Comparison of ENCODE assay signal across 14 cellular contexts in the genomic region with DNA sequence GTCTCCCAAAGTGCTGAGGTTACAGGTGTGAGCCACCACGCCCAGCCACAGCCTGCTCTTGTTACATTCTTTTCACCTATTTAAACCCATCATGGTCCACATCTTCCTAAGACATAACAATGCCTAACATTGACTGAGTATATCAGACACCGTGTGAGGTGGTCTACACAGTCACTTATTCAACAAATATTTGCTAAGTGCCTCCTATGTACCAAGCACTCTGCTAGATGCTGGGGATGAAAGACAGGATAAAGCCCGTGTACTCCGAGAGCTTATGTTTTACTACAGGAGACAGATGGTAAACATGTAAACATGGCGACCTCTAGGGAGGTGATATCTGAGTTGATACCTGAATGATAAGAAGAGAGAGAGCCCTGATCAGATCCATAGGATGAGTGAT. TPM values are rescaled to one million over a fixed set of nuclear protein-coding genes. Genes with fewer than 3 reads are reported as not detected.
DNase-seq lines count a peak whose midpoint lies in the region; ATAC-seq and TF ChIP-seq lines count a peak whose summit lies in the region.
"Had no signal": no experiment of that assay in that cellular context is flagged by ENCODE, and none has a peak within 500 bp of the region (broad histone marks: within the 10 kb centered on the region; RNA-seq: fewer than 3 reads in every experiment).

No MANE protein-coding gene starts in this region.

- H3K9me3 ChIP-seq in SU-DHL-6 (ENCODE audit: insufficient read depth, low read length) (no peaks in the 10 kb centered on the region), gastroesophageal sphincter (no peaks in the 10 kb centered on the region), thymus (ENCODE audit: control insufficient read depth) (no peaks in the 10 kb centered on the region), spleen (no peaks in the 10 kb centered on the region)

- H3K27me3 ChIP-seq in SU-DHL-6 (ENCODE audit: low read length) (no peaks in the 10 kb centered on the region), gastroesophageal sphincter (no peaks in the 10 kb centered on the region), thymus (ENCODE audit: control insufficient read depth, insufficient read depth) (no peaks in the 10 kb centered on the region), spleen (replicated peaks in 1 of 7) (no peaks in the 10 kb centered on the region)

- no peaks in the 10 kb centered on the region for H4K20me1 ChIP-seq in SU-DHL-6 (ENCODE audit: low read depth, low read length)

- H3K4me3 ChIP-seq in SU-DHL-6 (ENCODE audit: insufficient read depth, low read length, poor library complexity, severe bottlenecking) (no peak overlapping the region), gastroesophageal sphincter (no peak overlapping the region), thymus (ENCODE audit: low read length) (no peak overlapping the region), spleen (no peak overlapping the region)

- TF ChIP-seq POLR2A in gastroesophageal sphincter (IDR thresholded peaks at IDR 0.05): no peak
- no peak for TF ChIP-seq POLR2A in spleen (IDR thresholded peaks at IDR 0.05)

- H3K9ac ChIP-seq in SU-DHL-6 (ENCODE audit: low read length): no peak overlapping the region

- H3K9me2 ChIP-seq in SU-DHL-6 (replicated peaks; ENCODE audit: insufficient read depth, low read length): no peaks in the 10 kb centered on the region

- no peaks in the 10 kb centered on the region; the same call in 1 of the 2 replicates for H3F3A ChIP-seq in SU-DHL-6 (ENCODE audit: insufficient read depth)

- no peaks in the 10 kb centered on the region for H3K9me3 Mint-ChIP-seq in activated T-cell treated with anti-CD3 and anti-CD28 coated beads, Interleukin-2, amount 50 U/mL, for 24 hours

- H3K36me3 ChIP-seq in SU-DHL-6 (ENCODE audit: low read length): 0 out of 2 replicates have a peak, but pooled peaks cover 3% of the 10 kb centered on the region
- H3K36me3 ChIP-seq in gastroesophageal sphincter: peaks cover 0 to 44% of the 10 kb centered on the region in 2 donors
- H3K36me3 ChIP-seq in thymus (ENCODE audit: control insufficient read depth, insufficient read depth): peaks cover 53% of the 10 kb centered on the region
- peaks cover 0 to 100% (median 29%) of the 10 kb centered on the region in 6 donors for H3K36me3 ChIP-seq in spleen

- 84 to 90% methylated on average over 3 to 4 of the region's 5 CpGs for WGBS in gastroesophageal sphincter (ENCODE audit: low coverage in 1 of 2), 2 donors
- WGBS in thymus: 94% methylated on average over 5 of the region's 5 CpGs
- 81 to 92% (median 92%) methylated on average over 5 of the region's 5 CpGs for whole genome bisulfite sequencing in spleen, 5 donors

- H3K4me3 Mint-ChIP-seq in activated T-cell treated with anti-CD3 and anti-CD28 coated beads, Interleukin-2, amount 50 U/mL, for 24 hours: no peak overlapping the region
- H3K4me3 Mint-ChIP-seq: B cell had no signal

- H3K27ac Mint-ChIP-seq in activated T-cell treated with anti-CD3 and anti-CD28 coated beads, Interleukin-2, amount 50 U/mL, for 24 hours: peak overlapping the region; percentile 92
- H3K27ac Mint-ChIP-seq: B cell had no signal

- H3K36me3 Mint-ChIP-seq in activated T-cell treated with anti-CD3 and anti-CD28 coated beads, Interleukin-2, amount 50 U/mL, for 24 hours (ENCODE audit: low read depth): peaks cover 99% of the 10 kb centered on the region

- no peak for TF ChIP-seq CTCF in SU-DHL-6 (IDR thresholded peaks at IDR 0.05; ENCODE audit: insufficient read depth, low read length, poor library complexity, severe bottlenecking)
- TF ChIP-seq CTCF in gastroesophageal sphincter (IDR thresholded peaks at IDR 0.05): no peak
- TF ChIP-seq CTCF in spleen (IDR thresholded peaks at IDR 0.05 in 8 of 11, conservative IDR thresholded peaks at IDR 0.05 in 3 of 11): no peak

- no peak overlapping the region for H3K4me2 ChIP-seq in SU-DHL-6 (ENCODE audit: low read depth, low read length, poor library complexity, severe bottlenecking)

- no peaks in the 10 kb centered on the region for H3K27me3 Mint-ChIP-seq in activated T-cell treated with anti-CD3 and anti-CD28 coated beads, Interleukin-2, amount 50 U/mL, for 24 hours
- H3K27me3 Mint-ChIP-seq: B cell had no signal

- H2AFZ ChIP-seq in SU-DHL-6 (ENCODE audit: low read depth, low read length, severe bottlenecking): no peak overlapping the region

- ATAC-seq in gastroesophageal sphincter: no peak

- TF ChIP-seq EP300 in gastroesophageal sphincter (IDR thresholded peaks at IDR 0.05): no peak

- intact Hi-C loops in spleen (cut with DNase I; ENCODE audit: low total_unique reads): loop anchor here (5.0 kb wide), 1 partner anchor 33 kb away; no protein-coding TSS in a partner anchor

- H3K4me1 Mint-ChIP-seq in activated T-cell treated with anti-CD3 and anti-CD28 coated beads, Interleukin-2, amount 50 U/mL, for 24 hours (ENCODE audit: low read depth): peaks cover 92% of the 10 kb centered on the region

- peaks cover 46% of the 10 kb centered on the region; the same call in 1 of the 2 replicates for H3K79me2 ChIP-seq in SU-DHL-6 (ENCODE audit: insufficient read depth, low read length)

- H3K27ac ChIP-seq in SU-DHL-6 (ENCODE audit: low read depth, low read length): 0 out of 2 replicates have a peak overlapping the region, but pooled peaks have one; percentile 14
- peak overlapping the region in 3 of 4 donors; percentile 93 to 99 (median 93) for H3K27ac ChIP-seq in gastroesophageal sphincter
- H3K27ac ChIP-seq in thymus (ENCODE audit: low read depth): peak overlapping the region; percentile 86
- H3K27ac ChIP-seq in spleen: peak overlapping the region in 4 of 8 donors; percentile 97

- DNase-seq in activated T-cell treated with anti-CD3 and anti-CD28 coated beads, Interleukin-2, amount 50 U/mL, for 24 hours: no peak
- no peak for DNase-seq in activated T-cell treated with anti-CD3 and anti-CD28 coated beads, Interleukin-2, amount 50 U/mL, for 1 hour
- DNase-seq in SIG-M5 (lab: John Stamatoyannopoulos, UW) (no peak), spleen (no peak)
- no peak for DNase-seq in stimulated activated naive CD4-positive, alpha-beta T cell treated with Interleukin-2 at 50 U/mL for 16 hours (lab: John Stamatoyannopoulos, UW)
- DNase-seq: activated naive CD4-positive, alpha-beta T cell treated with anti-CD3 and anti-CD28 coated beads, Interleukin-2, amount 50 U/mL, for 16 hours; NCI-H1092; OCI-M1; stimulated activated CD4-positive, alpha-beta T cell treated with anti-CD3 and anti-CD28 coated beads, Interleukin-15, amount 100 ng/mL, for 24 hours; stimulated activated naive CD4-positive, alpha-beta T cell had no signal

- H3K4me1 ChIP-seq in gastroesophageal sphincter (peaks cover 32 to 95% (median 50%) of the 10 kb centered on the region in 3 donors), thymus (ENCODE audit: control insufficient read depth, insufficient read depth, low read length) (peaks cover 86% of the 10 kb centered on the region), spleen (peaks cover 35 to 100% (median 85%) of the 10 kb centered on the region in 6 donors)

RNA-seq across cellular contexts. Expression of a gene that starts 12.7 kb away (rescaled TPM):
- total RNA-seq in gastroesophageal sphincter (100 to 1,000 TPM in 3 of 4 donors, 10 to 100 TPM in 1; 71.9 to 171 (median 135) TPM), spleen (100 to 1,000 TPM in 4 of 7 donors, 10 to 100 TPM in 3; 70.2 to 167 (median 107) TPM)
- polyA plus RNA-seq in thymus (58.3 TPM), spleen (10 to 100 TPM; 18.7 to 55.5 (median 22.7) TPM)

RNA-seq across cellular contexts. Expression of a gene that starts 29.2 kb away (rescaled TPM):
- total RNA-seq in gastroesophageal sphincter (1 to 10 TPM in 1 of 4 donors, under 1 TPM in 3; 0.13 to 1.4 (median 0.74) TPM), spleen (10 to 100 TPM in 3 of 7 donors, 1 to 10 TPM in 4; 2.6 to 16.2 (median 8.8) TPM)
- polyA plus RNA-seq in thymus (8.2 TPM), spleen (1 to 10 TPM; 1.4 to 9.3 (median 3.1) TPM)
